23 cellular contexts compared by ENCODE assay signal in genomic region chr3:31813197-31813596, GRCh38.
"Had no signal": no experiment of that assay in that cellular context is flagged by ENCODE, and none has a peak within 500 bp of the region (broad histone marks: within the 10 kb centered on the region; RNA-seq: fewer than 3 reads in every experiment).

No MANE protein-coding gene starts in this region.

- H3K36me3 ChIP-seq: stomach, suprapubic skin had no signal

- H3K9ac ChIP-seq: parathyroid adenoma had no signal

- DNase-seq: activated CD4-positive, alpha-beta T cell treated with anti-CD3 and anti-CD28 coated beads for 1 hour; activated gamma-delta T cell treated with Interleukin-2 at 50 U/mL for 16 hours; activated T-cell treated with anti-CD3 and anti-CD28 coated beads, Interleukin-2, amount 50 U/mL, for 1 hour; aorta; caudate nucleus; dorsolateral prefrontal cortex; endodermal cell; foreskin fibroblast; immature natural killer cell; kidney glomerular epithelial cell; left ventricle myocardium superior; midbrain; nephron progenitor cell; nucleus accumbens; right cardiac atrium; stimulated activated CD4-positive, alpha-beta T cell treated with anti-CD3 and anti-CD28 coated beads, Interleukin-1b, Interleukin-23, amount 100 ng/mL, for 48 hours; stomach; T-cell had no signal

- H3K27me3 ChIP-seq: dorsolateral prefrontal cortex, stomach, suprapubic skin, tibial nerve had no signal

- H3K79me2 ChIP-seq: parathyroid adenoma had no signal

- ATAC-seq: left ventricle myocardium superior, right cardiac atrium, T-cell had no signal

- H3K4me3 ChIP-seq: dorsolateral prefrontal cortex, skin epidermis, stomach, suprapubic skin, tibial nerve had no signal

- H3K4me1 ChIP-seq: parathyroid adenoma, stomach, suprapubic skin, tibial nerve had no signal

- H3K9me3 ChIP-seq: stomach, suprapubic skin had no signal

- H3K27ac ChIP-seq: dorsolateral prefrontal cortex, epithelial cell of prostate, parathyroid adenoma, skin epidermis, stomach, suprapubic skin, tibial nerve had no signal

- H2AFZ ChIP-seq: parathyroid adenoma had no signal
